ENCODE assay signal across 1 cellular context in the genomic region with DNA sequence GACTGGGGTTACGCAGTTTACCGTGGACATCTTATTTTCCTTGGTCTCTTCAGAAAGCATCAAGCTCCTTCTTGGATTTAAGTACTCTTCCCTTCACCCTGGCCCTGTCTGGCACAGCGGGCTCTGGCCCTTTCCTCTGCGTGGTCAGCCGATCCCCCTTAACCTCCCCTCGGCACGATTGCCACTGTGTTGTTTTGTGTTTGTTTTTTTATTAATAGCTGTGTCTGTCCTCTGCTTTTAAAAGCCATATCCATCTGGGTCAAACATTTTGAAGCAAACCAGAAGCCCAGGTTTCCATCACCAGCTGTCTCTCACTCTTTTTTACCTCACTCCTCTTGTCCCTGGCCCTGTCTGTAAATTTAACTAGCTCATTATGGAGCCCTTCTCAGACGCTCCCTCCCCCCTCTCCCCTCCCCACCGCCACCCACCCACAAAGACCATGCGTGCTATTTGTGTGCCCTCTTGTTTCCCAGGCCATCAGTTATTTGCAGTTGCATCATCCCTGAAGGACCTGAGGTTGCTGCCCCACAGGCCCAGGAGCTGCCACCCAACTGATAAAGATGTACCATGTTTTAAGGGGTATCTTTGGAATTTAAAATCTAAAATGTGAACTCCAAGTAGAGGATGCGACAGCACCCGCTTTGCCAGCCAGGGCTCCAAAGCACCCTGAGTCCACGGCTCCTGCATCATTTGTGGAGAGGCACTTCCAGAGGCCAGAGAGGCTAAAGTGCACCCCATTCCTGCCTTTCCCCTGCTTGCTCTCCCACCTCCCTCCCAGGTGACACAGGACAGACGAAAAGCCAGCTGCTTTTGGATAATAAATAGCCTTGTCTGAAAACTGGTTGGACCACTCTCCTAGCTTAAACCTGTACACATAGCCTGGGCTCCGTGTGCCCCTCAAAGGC.
TF ChIP-seq lines count a peak whose summit lies in the region.

No MANE protein-coding gene starts in this region.

TF ChIP-seq in neural cell, 6 proteins besides CTCF, POLR2A, EP300 and RAD21:
- TF ChIP-seq, protein P1, sequence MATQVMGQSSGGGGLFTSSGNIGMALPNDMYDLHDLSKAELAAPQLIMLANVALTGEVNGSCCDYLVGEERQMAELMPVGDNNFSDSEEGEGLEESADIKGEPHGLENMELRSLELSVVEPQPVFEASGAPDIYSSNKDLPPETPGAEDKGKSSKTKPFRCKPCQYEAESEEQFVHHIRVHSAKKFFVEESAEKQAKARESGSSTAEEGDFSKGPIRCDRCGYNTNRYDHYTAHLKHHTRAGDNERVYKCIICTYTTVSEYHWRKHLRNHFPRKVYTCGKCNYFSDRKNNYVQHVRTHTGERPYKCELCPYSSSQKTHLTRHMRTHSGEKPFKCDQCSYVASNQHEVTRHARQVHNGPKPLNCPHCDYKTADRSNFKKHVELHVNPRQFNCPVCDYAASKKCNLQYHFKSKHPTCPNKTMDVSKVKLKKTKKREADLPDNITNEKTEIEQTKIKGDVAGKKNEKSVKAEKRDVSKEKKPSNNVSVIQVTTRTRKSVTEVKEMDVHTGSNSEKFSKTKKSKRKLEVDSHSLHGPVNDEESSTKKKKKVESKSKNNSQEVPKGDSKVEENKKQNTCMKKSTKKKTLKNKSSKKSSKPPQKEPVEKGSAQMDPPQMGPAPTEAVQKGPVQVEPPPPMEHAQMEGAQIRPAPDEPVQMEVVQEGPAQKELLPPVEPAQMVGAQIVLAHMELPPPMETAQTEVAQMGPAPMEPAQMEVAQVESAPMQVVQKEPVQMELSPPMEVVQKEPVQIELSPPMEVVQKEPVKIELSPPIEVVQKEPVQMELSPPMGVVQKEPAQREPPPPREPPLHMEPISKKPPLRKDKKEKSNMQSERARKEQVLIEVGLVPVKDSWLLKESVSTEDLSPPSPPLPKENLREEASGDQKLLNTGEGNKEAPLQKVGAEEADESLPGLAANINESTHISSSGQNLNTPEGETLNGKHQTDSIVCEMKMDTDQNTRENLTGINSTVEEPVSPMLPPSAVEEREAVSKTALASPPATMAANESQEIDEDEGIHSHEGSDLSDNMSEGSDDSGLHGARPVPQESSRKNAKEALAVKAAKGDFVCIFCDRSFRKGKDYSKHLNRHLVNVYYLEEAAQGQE (IDR thresholded peaks at IDR 0.05; ENCODE audit: borderline replicate concordance), result no peak
- peak; percentile 16 for TF ChIP-seq POLR2AphosphoS5 (IDR thresholded peaks at IDR 0.05)
- peak; percentile 11 for TF ChIP-seq TAF1 (IDR thresholded peaks at IDR 0.05; ENCODE audit: low read depth)
